Comparison of ENCODE assay signal across 8 cellular contexts in genomic region chr6:25138697-25139051, GRCh38.
DNase-seq lines count a peak whose midpoint lies in the region; ATAC-seq, FAIRE-seq and TF ChIP-seq lines count a peak whose summit lies in the region.

No MANE protein-coding gene starts in this region.

- FAIRE-seq in astrocyte (lab: Jason Lieb, UNC) (no peak), GM19239 (lab: Jason Lieb, UNC) (no peak)

- H3K36me3 Mint-ChIP-seq in astrocyte (ENCODE audit: low read depth, unreplicated experiment) = no peaks in the 10 kb centered on the region

- no peaks in the 10 kb centered on the region for H3K27me3 Mint-ChIP-seq in astrocyte (ENCODE audit: low read depth, unreplicated experiment)

- no peaks in the 10 kb centered on the region for H3K9me3 ChIP-seq in astrocyte (ENCODE audit: insufficient read depth, low read depth, low read length)
- H3K9me3 ChIP-seq in right lobe of liver = no peaks in the 10 kb centered on the region

- H3K4me3 ChIP-seq in astrocyte (ENCODE audit: insufficient read depth, low read depth, low read length) = peak overlapping the region; percentile 54
- peak overlapping the region; percentile 8 to 49 (median 47) for H3K4me3 ChIP-seq in right lobe of liver

- peaks cover 5% of the 10 kb centered on the region for H3K4me1 Mint-ChIP-seq in astrocyte (ENCODE audit: low read depth, unreplicated experiment)

- WGBS in right lobe of liver (ENCODE audit: insufficient coverage, low coverage, low lambda C conversion rate, missing lambda C conversion rate) = 0% methylated on average over 2 of the region's 2 CpGs

- H3K4me1 ChIP-seq in astrocyte (ENCODE audit: insufficient read depth, low read length) (peaks cover 7% of the 10 kb centered on the region), right lobe of liver (peaks cover 0 to 7% (median 2%) of the 10 kb centered on the region in 4 donors)

- H3K27ac Mint-ChIP-seq in astrocyte (ENCODE audit: unreplicated experiment) = peak overlapping the region; percentile 4

- ATAC-seq in HG02885 (IDR thresholded peaks at IDR 0.05; ENCODE audit: poor library complexity, unreplicated experiment) = peak; percentile 28
- ATAC-seq in right lobe of liver = peak in 3 of 4 donors; percentile 18 to 34 (median 25)
- no peak for ATAC-seq in GM21515 (IDR thresholded peaks at IDR 0.05; ENCODE audit: unreplicated experiment)

- intact Hi-C loops in right lobe of liver (cut with DNase I) = no loop called here

- H3K79me2 ChIP-seq in astrocyte (ENCODE audit: insufficient read depth, low read length) = no peaks in the 10 kb centered on the region

- CTCF ChIA-PET in HEK293T (lab: Yijun Ruan, JAX) = no interaction called here

- no peak for TF ChIP-seq CTCF in astrocyte (IDR thresholded peaks at IDR 0.05; ENCODE audit: insufficient read depth, low read depth, low read length)
- TF ChIP-seq CTCF in right lobe of liver (IDR thresholded peaks at IDR 0.05) = no peak

- TF ChIP-seq POLR2A in right lobe of liver (IDR thresholded peaks at IDR 0.05) = no peak

- peaks cover 2% of the 10 kb centered on the region for H3K9me3 Mint-ChIP-seq in astrocyte (ENCODE audit: unreplicated experiment)

- DNase-seq in ELR (ENCODE audit: low read depth) = peak; percentile 33
- no peak for DNase-seq in astrocyte (ENCODE audit: low read depth)
- no peak for DNase-seq in right lobe of liver
- DNase-seq in HK-2 (ENCODE audit: unreplicated experiment) = no peak
- no peak for DNase-seq in GM19239 (ENCODE audit: insufficient read length, low spot score)
- no peak for DNase-seq in HEK293T (ENCODE audit: extremely low spot score)

- POLR2A ChIA-PET in HEK293T (lab: Yijun Ruan, JAX) = no interaction called here

- H3K27me3 ChIP-seq in astrocyte (ENCODE audit: insufficient read depth, low read length) (no peaks in the 10 kb centered on the region), right lobe of liver (no peaks in the 10 kb centered on the region)

- H2AFZ ChIP-seq in astrocyte (ENCODE audit: low read depth, low read length) = peak overlapping the region; percentile 82

- peak overlapping the region; percentile 84 for H3K4me2 ChIP-seq in astrocyte (ENCODE audit: low read length)

- peak overlapping the region; percentile 60 for H3K9ac ChIP-seq in astrocyte (ENCODE audit: low read length)

- no peaks in the 10 kb centered on the region for H4K20me1 ChIP-seq in astrocyte (ENCODE audit: insufficient read depth, low read length)

- H3K27ac ChIP-seq in astrocyte (ENCODE audit: low read depth, low read length) = peak overlapping the region; percentile 2
- H3K27ac ChIP-seq in right lobe of liver = peak overlapping the region; percentile 78 to 90 (median 83)

- no peaks in the 10 kb centered on the region for H3K36me3 ChIP-seq in astrocyte (ENCODE audit: insufficient read depth, low read length)
- H3K36me3 ChIP-seq in right lobe of liver = no peaks in the 10 kb centered on the region

- H3K4me3 Mint-ChIP-seq in astrocyte (ENCODE audit: unreplicated experiment) = no peak overlapping the region

TF ChIP-seq in HEK293T, 16 proteins besides CTCF, POLR2A, EP300 and RAD21:
- TF ChIP-seq SUZ12 (IDR thresholded peaks at IDR 0.05) = no peak
- no peak for TF ChIP-seq ARNT (IDR thresholded peaks at IDR 0.05)
- no peak for TF ChIP-seq BHLHE40 (IDR thresholded peaks at IDR 0.05; ENCODE audit: borderline replicate concordance)
- TF ChIP-seq FOXK2 (IDR thresholded peaks at IDR 0.05) = no peak
- no peak for TF ChIP-seq L3MBTL2 (conservative IDR thresholded peaks at IDR 0.05)
- no peak for TF ChIP-seq SP1 (IDR thresholded peaks at IDR 0.05)
- no peak for TF ChIP-seq ELF4 (IDR thresholded peaks at IDR 0.05)
